In the genomic region with DNA sequence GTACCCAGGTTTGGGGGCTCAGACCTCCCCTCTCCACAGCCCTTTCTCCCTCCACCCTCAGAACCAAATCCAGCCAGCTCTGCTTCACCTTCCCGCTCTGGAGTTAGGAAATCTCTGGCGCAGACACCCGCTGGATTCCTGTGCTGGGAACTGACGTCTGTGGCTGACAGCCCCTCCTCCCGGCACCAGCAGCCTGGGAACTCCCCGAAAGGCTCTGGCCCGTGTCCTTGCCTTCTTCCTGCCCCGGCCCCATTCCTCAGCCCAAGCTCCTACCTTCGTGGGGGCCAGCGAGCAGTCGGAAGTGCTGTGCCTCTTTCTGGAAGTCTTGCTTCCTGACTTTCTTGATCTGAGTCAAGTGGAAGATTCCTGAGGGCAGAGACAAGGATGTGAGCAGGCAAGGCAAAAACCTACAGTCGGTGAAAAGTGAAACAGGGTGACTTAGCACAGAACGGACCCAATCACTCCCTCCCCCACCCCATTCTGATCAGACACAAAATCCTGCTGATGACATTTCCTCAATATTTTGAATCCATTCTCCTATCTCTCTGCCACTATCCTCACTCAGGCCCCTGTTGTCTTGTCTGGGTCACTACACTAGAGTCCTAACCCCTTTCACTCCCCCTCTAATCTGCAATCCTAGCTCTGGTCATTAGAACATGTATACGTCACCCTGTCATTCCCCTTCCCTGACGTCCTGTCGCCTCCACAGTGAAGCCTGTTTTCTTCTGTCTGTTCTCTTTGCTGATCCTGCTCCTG, we compare ENCODE assay signal across 11 cellular contexts. TPM values are rescaled to one million over a fixed set of nuclear protein-coding genes. Genes with fewer than 3 reads are reported as not detected.
A peak's percentile ranks its signal among the peaks of the same experiment; 100 is the strongest.
DNase-seq lines count a peak whose midpoint lies in the region; ATAC-seq, FAIRE-seq and TF ChIP-seq lines count a peak whose summit lies in the region.
"Had no signal": no experiment of that assay in that cellular context is flagged by ENCODE, and none has a peak within 500 bp of the region (broad histone marks: within the 10 kb centered on the region; RNA-seq: fewer than 3 reads in every experiment).

No MANE protein-coding gene starts in this region.

- H4K8ac ChIP-seq in trophoblast cell (ENCODE audit: low read depth, low read length): no peak overlapping the region

- no peak for TF ChIP-seq RAD21 in GM12878 (IDR thresholded peaks at IDR 0.05; ENCODE audit: insufficient read depth, low read depth, low read length)

- peak overlapping the region; percentile 45; the same call in 1 of the 2 replicates for H2AFZ ChIP-seq in GM12878 (ENCODE audit: control insufficient read depth, low read depth, low read length)
- no peak overlapping the region for H2AFZ ChIP-seq in trophoblast cell (ENCODE audit: insufficient read depth, low read length, poor library complexity)

- H3K9ac ChIP-seq in GM12878 (ENCODE audit: control insufficient read depth, insufficient read depth, low read length) (no peak overlapping the region), trophoblast cell (ENCODE audit: low read length) (no peak overlapping the region)

- ATAC-seq in GM12878: peak; percentile 48

- H2AK5ac ChIP-seq in trophoblast cell (ENCODE audit: low read length): no peak overlapping the region

- H3K27me3 ChIP-seq in GM12878 (replicated peaks in 1 of 2; ENCODE audit: control insufficient read depth in 2 of 2, insufficient read depth in 2 of 2, low read length in 1 of 2) (peaks cover 0 to 3% of the 10 kb centered on the region in 2 experiments; a peak in 1 of 4 replicates), right atrium auricular region (no peaks in the 10 kb centered on the region), trophoblast cell (ENCODE audit: insufficient read depth, low read length) (no peaks in the 10 kb centered on the region)

- RAD21 ChIA-PET in GM12878 (lab: Charles Lee; ENCODE audit: unreplicated experiment): no interaction called here

- TF ChIP-seq EP300 in GM12878 (IDR thresholded peaks at IDR 0.05; ENCODE audit: borderline replicate concordance in 1 of 2, control insufficient read depth in 1 of 2, low read depth in 2 of 2, low read length in 2 of 2): no peak

- WGBS in GM12878 (ENCODE audit: insufficient coverage, insufficient replicate concordance, low lambda C conversion rate, missing lambda C conversion rate): 28% methylated on average over 16 of the region's 16 CpGs
- no CpG with 5 or more reads among the region's 16 CpGs for WGBS in trophoblast cell (ENCODE audit: extremely low coverage, insufficient coverage, insufficient read length)

- H2BK5ac ChIP-seq in trophoblast cell (ENCODE audit: low read depth, low read length, poor library complexity): no peak overlapping the region

- H3K9me3 ChIP-seq in GM12878 (replicated peaks; ENCODE audit: control insufficient read depth, insufficient read depth, low read length): no peaks in the 10 kb centered on the region
- H3K9me3 ChIP-seq in right atrium auricular region: no peaks in the 10 kb centered on the region
- H3K9me3 ChIP-seq in trophoblast cell (ENCODE audit: insufficient read depth, low read depth, low read length): no peaks in the 10 kb centered on the region

- no TSS peak for BruUV-seq in GM12878 (replicated peaks; lab: Mats Ljungman, UMichigan)

- peak overlapping the region; percentile 26 for H3K4me2 ChIP-seq in GM12878 (ENCODE audit: control insufficient read depth, insufficient read depth)
- no peak overlapping the region for H3K4me2 ChIP-seq in trophoblast cell (ENCODE audit: low read length)

- POLR2A ChIA-PET in GM12878 (lab: Charles Lee): no interaction called here

- SMC1A ChIA-PET in GM12878 (lab: Charles Lee; ENCODE audit: uncharacterized antibody, unreplicated experiment): no interaction called here

- H4K12ac ChIP-seq in trophoblast cell (ENCODE audit: low read depth, low read length): no peak overlapping the region

- no peak overlapping the region for H4K91ac ChIP-seq in trophoblast cell (ENCODE audit: low read depth, low read length)

- H3K4me1 ChIP-seq in GM12878 (ENCODE audit: control insufficient read depth, insufficient read depth, low read length) (no peaks in the 10 kb centered on the region; the same call in 1 of the 2 replicates), right atrium auricular region (peaks cover 0 to 20% of the 10 kb centered on the region in 2 donors), trophoblast cell (ENCODE audit: control insufficient read depth in 1 of 2, insufficient read depth in 2 of 2, low read length in 2 of 2) (peaks cover 8 to 14% of the 10 kb centered on the region in 2 experiments)

- H4K20me1 ChIP-seq in GM12878 (ENCODE audit: control insufficient read depth, insufficient read depth): no peaks in the 10 kb centered on the region; the same call in 1 of the 2 replicates

- H3K79me1 ChIP-seq in trophoblast cell (ENCODE audit: low read length): no peaks in the 10 kb centered on the region

- in situ Hi-C loops in GM12878 (cut with MboI): no loop called here

- no peaks in the 10 kb centered on the region for H3K36me3 ChIP-seq in GM12878 (ENCODE audit: control insufficient read depth in 2 of 2, insufficient read depth in 2 of 2, low read length in 1 of 2)
- no peaks in the 10 kb centered on the region for H3K36me3 ChIP-seq in right atrium auricular region
- H3K36me3 ChIP-seq in trophoblast cell (ENCODE audit: control insufficient read depth in 1 of 2, insufficient read depth in 2 of 2, low read length in 2 of 2): no peaks in the 10 kb centered on the region

- no peak for TF ChIP-seq POLR2A in GM12878 (IDR thresholded peaks at IDR 0.05; ENCODE audit: low read depth, low read length)

- no peak for FAIRE-seq in GM12878 (lab: Jason Lieb, UNC)
- FAIRE-seq: TTC549 had no signal

- H3K27ac ChIP-seq in GM12878 (ENCODE audit: control insufficient read depth, insufficient read depth) (no peak overlapping the region), right atrium auricular region (peak overlapping the region; percentile 77 to 84), trophoblast cell (ENCODE audit: low read depth, low read length) (no peak overlapping the region)

- H2BK120ac ChIP-seq in trophoblast cell (ENCODE audit: insufficient read depth, low read length, poor library complexity): no peak overlapping the region

- intact Hi-C loops in GM12878 (cut with micrococcal nuclease; ENCODE audit: unreplicated experiment): no loop called here

- H3K79me2 ChIP-seq in GM12878 (ENCODE audit: control insufficient read depth, insufficient read depth, low read length): no peaks in the 10 kb centered on the region
- H3K79me2 ChIP-seq in trophoblast cell (ENCODE audit: control insufficient read depth, insufficient read depth, low read length, poor library complexity): no peaks in the 10 kb centered on the region

- no peak overlapping the region for H2BK12ac ChIP-seq in trophoblast cell (ENCODE audit: low read length)

- CTCF ChIA-PET in GM12878 (lab: Yijun Ruan, JAX): interaction anchor here (0.7 kb wide), 1 partner anchor 28 kb away, joined by 3 read pairs; no protein-coding TSS in a partner anchor

- no peak overlapping the region for H3K23ac ChIP-seq in trophoblast cell (ENCODE audit: low read length)

- H3K14ac ChIP-seq in trophoblast cell (ENCODE audit: low read length): no peak overlapping the region

- no peak overlapping the region for H3K18ac ChIP-seq in trophoblast cell (ENCODE audit: low read length)

- TF ChIP-seq CTCF in GM12878 (IDR thresholded peaks at IDR 0.05 in 2 of 3, conservative IDR thresholded peaks at IDR 0.05 in 1 of 3; ENCODE audit: control insufficient read depth in 2 of 3, extremely low read depth in 1 of 3, insufficient read depth in 1 of 3, low read depth in 3 of 3, low read length in 3 of 3) (no peak), right atrium auricular region (IDR thresholded peaks at IDR 0.05) (no peak)

- H3K4ac ChIP-seq in trophoblast cell (ENCODE audit: low read depth, low read length): no peak overlapping the region

- DNase-seq in AG20443 (ENCODE audit: low spot score) (peak; percentile 93), GM12878 (ENCODE audit: low read depth, low spot score) (no peak), right atrium auricular region (ENCODE audit: low spot score) (peak; percentile 93), trophoblast cell (peak; percentile 51 to 74), SIG-M5 (lab: John Stamatoyannopoulos, UW) (no peak), amniotic stem cell (lab: John Stamatoyannopoulos, UW) (no peak), activated gamma-delta T cell treated with Interleukin-2 at 50 U/mL for 16 hours (no peak), T1000 (lab: John Stamatoyannopoulos, UW) (no peak)
- DNase-seq: effector CD8-positive, alpha-beta T cell had no signal

- H3K4me3 ChIP-seq in GM12878 (no peak overlapping the region), right atrium auricular region (peak overlapping the region in 1 of 2 donors; percentile 31), trophoblast cell (ENCODE audit: low read depth, low read length) (no peak overlapping the region)

RNA-seq across cellular contexts. Expression of gene CHRDL2, which starts 34.1 kb away (rescaled TPM):
- total RNA-seq in GM12878 (2013; cell fraction: nucleolus; rRNA removed): not detected in 2 replicates
- total RNA-seq in GM12878 (2014; rRNA removed) (not detected in 2 replicates), GM12878 (2014; rRNA removed; fragmentation: Illumina TruSeq; extraction: Trizol) (not detected in 2 replicates), GM12878 (2021) (not detected in 2 replicates), right atrium auricular region (1 to 10 TPM; 2.0 to 4.2 TPM)
- not detected for polyA plus RNA-seq in GM12878 (2011; ENCODE audit: low read depth)
- polyA plus RNA-seq in GM12878 (2011; rRNA removed) (not detected in 2 replicates), GM12878 (2014; fragmentation: Illumina TruSeq; extraction: Trizol) (not detected in 2 replicates), GM12878 (2014; fragmentation: Nextera tagmentation; extraction: Ambion mirVana) (not detected), GM12878 (2014; rRNA removed) (not detected in 2 replicates), GM12878 (2016; fragmentation: Nextera tagmentation; extraction: Ambion mirVana) (not detected)
- polyA plus RNA-seq in GM12878 (2011; cell fraction: cytosol; rRNA removed): not detected in 2 replicates
- polyA plus RNA-seq in GM12878 (2011; cell fraction: nucleus; rRNA removed): not detected in 2 replicates
- not detected in 2 replicates for polyA plus RNA-seq in GM12878 (2012)
- not detected in 2 replicates for polyA minus RNA-seq in GM12878 (2011; rRNA and poly(A)+ RNA removed)
- polyA minus RNA-seq in GM12878 (2011; cell fraction: cytosol; rRNA and poly(A)+ RNA removed): not detected in 2 replicates
- polyA minus RNA-seq in GM12878 (2011; cell fraction: nucleus; rRNA and poly(A)+ RNA removed): not detected in 2 replicates
- not detected in 2 replicates for polyA plus RNA-seq in trophoblast cell (2013)
- total RNA-seq: M059J had no signal

RNA-seq across cellular contexts. Expression of gene RNF169, which starts 51.5 kb away (rescaled TPM):
- total RNA-seq in GM12878 (2013; cell fraction: nucleolus; rRNA removed): 35.5 and 35.8 TPM in 2 replicates
- 12.1 and 14.0 TPM in 2 replicates for total RNA-seq in GM12878 (2014; rRNA removed)
- total RNA-seq in GM12878 (2014; rRNA removed; fragmentation: Illumina TruSeq; extraction: Trizol): 13.2 and 14.1 TPM in 2 replicates
- 12.8 and 13.1 TPM in 2 replicates for total RNA-seq in GM12878 (2021)
- polyA plus RNA-seq in GM12878 (2011; ENCODE audit: low read depth): 3.3 TPM
- 12.0 and 14.8 TPM in 2 replicates for polyA plus RNA-seq in GM12878 (2011; rRNA removed)
- 6.0 and 7.4 TPM in 2 replicates for polyA plus RNA-seq in GM12878 (2011; cell fraction: cytosol; rRNA removed)
- 9.8 and 11.9 TPM in 2 replicates for polyA plus RNA-seq in GM12878 (2011; cell fraction: nucleus; rRNA removed)
- 4.7 and 5.2 TPM in 2 replicates for polyA plus RNA-seq in GM12878 (2012)
- polyA plus RNA-seq in GM12878 (2014; fragmentation: Illumina TruSeq; extraction: Trizol): 7.5 and 9.8 TPM in 2 replicates
- polyA plus RNA-seq in GM12878 (2014; fragmentation: Nextera tagmentation; extraction: Ambion mirVana): under 1 TPM; 0.32 to 0.42 TPM
- 5.1 and 5.2 TPM in 2 replicates for polyA plus RNA-seq in GM12878 (2014; rRNA removed)
- polyA plus RNA-seq in GM12878 (2016; fragmentation: Nextera tagmentation; extraction: Ambion mirVana): under 1 TPM; 0.74 to 0.97 TPM
- polyA minus RNA-seq in GM12878 (2011; rRNA and poly(A)+ RNA removed): 32.6 and 32.9 TPM in 2 replicates
- 10.6 and 11.4 TPM in 2 replicates for polyA minus RNA-seq in GM12878 (2011; cell fraction: cytosol; rRNA and poly(A)+ RNA removed)
- polyA minus RNA-seq in GM12878 (2011; cell fraction: nucleus; rRNA and poly(A)+ RNA removed): 20.8 and 27.7 TPM in 2 replicates
- 10 to 100 TPM; 10.6 to 10.7 TPM for total RNA-seq in right atrium auricular region
- polyA plus RNA-seq in trophoblast cell (2013): 4.2 and 4.6 TPM in 2 replicates

Comparison
In these comparisons a context has a peak if more than half of its experiments do, and no peak if none do; other contexts are left out.
1. DNase-seq: peak in AG20443 (single experiment), right atrium auricular region (single experiment) and trophoblast cell (2 of 2); none in GM12878 (single experiment), SIG-M5 (single experiment), amniotic stem cell (single experiment), activated gamma-delta T cell treated with Interleukin-2 at 50 U/mL for 16 hours (single experiment) and T1000 (single experiment).
2. H3K27ac ChIP-seq: peak in right atrium auricular region (2 of 2); none in GM12878 (single experiment) and trophoblast cell (single experiment).